8 cellular contexts compared by ENCODE assay signal in the genomic region with DNA sequence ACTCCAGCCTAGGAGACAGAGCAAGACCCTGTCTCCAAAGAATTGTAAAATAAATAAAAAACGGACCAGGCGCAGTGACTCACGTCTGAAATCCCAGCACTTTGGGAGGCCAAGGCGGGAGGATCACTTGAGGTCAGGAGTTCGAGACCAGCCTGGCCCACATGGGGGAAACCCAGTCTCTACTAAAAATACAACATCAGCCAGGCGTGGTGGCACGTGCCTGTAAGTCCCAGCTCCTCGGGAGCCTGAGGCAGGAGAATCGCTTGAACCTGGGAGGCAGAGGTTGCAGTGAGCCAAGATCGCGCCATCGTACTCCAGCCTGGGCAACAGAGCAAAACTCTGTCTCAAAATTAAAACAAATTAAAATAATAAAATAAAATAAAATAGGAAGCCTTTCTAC. TPM values are rescaled to one million over a fixed set of nuclear protein-coding genes. Genes with fewer than 3 reads are reported as not detected.
A peak's percentile ranks its signal among the peaks of the same experiment; 100 is the strongest.
DNase-seq lines count a peak whose midpoint lies in the region; ATAC-seq and TF ChIP-seq lines count a peak whose summit lies in the region.
"Not testable (repeated sequence)": the region's sequence is repeated elsewhere in the genome, so short reads cannot be mapped to it uniquely, and the experiment has no call there.

No MANE protein-coding gene starts in this region.

- not testable (repeated sequence) for H3K9me3 Mint-ChIP-seq in HFFc6; activated T-helper 2 cell treated with anti-CD3 and anti-CD28 coated beads, Interferon-gamma antibody, Interleukin-2, Interleukin-4, amounts not matched to agents 10 μg/mL and 5 μg/mL and 100 μg/mL, durations not matched to agents 14 hours and 24 hours and 36 hours; nephron progenitor cell; stimulated activated naive CD8-positive, alpha-beta T cell treated with anti-CD3 and anti-CD28 coated beads, Interleukin-15, amount 100 ng/mL, for 72 hours

- H3K4me3 ChIP-seq in BLaER1 (peak overlapping the region; percentile 87), SJSA1 (peak overlapping the region; percentile 90), dorsolateral prefrontal cortex (peak overlapping the region in 51 of 59 donors; percentile 18 to 100 (median 91)), hepatocyte (peak overlapping the region; percentile 32)

- not testable (repeated sequence) for H3K27ac ChIP-seq in BLaER1, SJSA1, dorsolateral prefrontal cortex, hepatocyte

- 80% methylated on average over 12 of the region's 12 CpGs for WGBS in hepatocyte (ENCODE audit: low lambda C conversion rate, missing lambda C conversion rate)

- peak overlapping the region; percentile 99 for H3K9ac ChIP-seq in BLaER1

- H3K27me3 ChIP-seq in BLaER1; SJSA1 (replicated peaks); dorsolateral prefrontal cortex; hepatocyte: not testable (repeated sequence)

- H3K4me3 Mint-ChIP-seq in HFFc6, result peak overlapping the region; percentile 66
- H3K4me3 Mint-ChIP-seq in activated T-helper 2 cell treated with anti-CD3 and anti-CD28 coated beads, Interferon-gamma antibody, Interleukin-2, Interleukin-4, amounts not matched to agents 10 μg/mL and 5 μg/mL and 100 μg/mL, durations not matched to agents 14 hours and 24 hours and 36 hours (ENCODE audit: low read depth), result peak overlapping the region; percentile 64
- H3K4me3 Mint-ChIP-seq in nephron progenitor cell, result peak overlapping the region; percentile 80
- peak overlapping the region; percentile 61 to 78 for H3K4me3 Mint-ChIP-seq in stimulated activated naive CD8-positive, alpha-beta T cell treated with anti-CD3 and anti-CD28 coated beads, Interleukin-15, amount 100 ng/mL, for 72 hours

- not testable (repeated sequence) for H3K27me3 Mint-ChIP-seq in HFFc6 (ENCODE audit: insufficient read depth); activated T-helper 2 cell treated with anti-CD3 and anti-CD28 coated beads, Interferon-gamma antibody, Interleukin-2, Interleukin-4, amounts not matched to agents 10 μg/mL and 5 μg/mL and 100 μg/mL, durations not matched to agents 14 hours and 24 hours and 36 hours (ENCODE audit: low read depth); nephron progenitor cell (ENCODE audit: low read depth, poor library complexity); stimulated activated naive CD8-positive, alpha-beta T cell treated with anti-CD3 and anti-CD28 coated beads, Interleukin-15, amount 100 ng/mL, for 72 hours

- H3K36me3 Mint-ChIP-seq in HFFc6 (ENCODE audit: low read depth); activated T-helper 2 cell treated with anti-CD3 and anti-CD28 coated beads, Interferon-gamma antibody, Interleukin-2, Interleukin-4, amounts not matched to agents 10 μg/mL and 5 μg/mL and 100 μg/mL, durations not matched to agents 14 hours and 24 hours and 36 hours (ENCODE audit: low read depth); nephron progenitor cell (ENCODE audit: low read depth): not testable (repeated sequence)

- intact Hi-C loops in activated T-helper 2 cell treated with anti-CD3 and anti-CD28 coated beads, Interferon-gamma antibody, Interleukin-2, Interleukin-4, amounts not matched to agents 10 μg/mL and 5 μg/mL and 100 μg/mL, durations not matched to agents 14 hours and 24 hours and 36 hours (cut with micrococcal nuclease), result loop anchor here (10.0 kb wide), 1 partner anchor 101 kb away; the partner anchor contains the start of gene PLCXD1
- intact Hi-C loops in dorsolateral prefrontal cortex (cut with DNase I), result loop anchor here in 1 of 2 donors (5.0 kb wide), 1 partner anchor 68 kb away; the partner anchor contains the start of gene GTPBP6

- H3K9me2 ChIP-seq in hepatocyte (replicated peaks; ENCODE audit: insufficient read depth), result not testable (repeated sequence)

- not testable (repeated sequence) for H3K9me3 ChIP-seq in BLaER1; SJSA1 (replicated peaks); hepatocyte (ENCODE audit: low read depth)

- not testable (repeated sequence) for DNase-seq in HFFc6; SJSA1 (ENCODE audit: low read depth in 1 of 2, low spot score in 2 of 2); activated T-helper 2 cell treated with anti-CD3 and anti-CD28 coated beads, Interferon-gamma antibody, Interleukin-2, Interleukin-4, amounts not matched to agents 10 μg/mL and 5 μg/mL and 100 μg/mL, durations not matched to agents 14 hours and 24 hours and 36 hours (ENCODE audit: low spot score); dorsolateral prefrontal cortex; hepatocyte (ENCODE audit: low spot score); nephron progenitor cell; stimulated activated naive CD8-positive, alpha-beta T cell treated with anti-CD3 and anti-CD28 coated beads, Interleukin-15, amount 100 ng/mL, for 72 hours

- H3K4me2 ChIP-seq in BLaER1 (peak overlapping the region; percentile 93), hepatocyte (peak overlapping the region; percentile 93)

- not testable (repeated sequence) for H3K27ac Mint-ChIP-seq in HFFc6, nephron progenitor cell
- H3K27ac Mint-ChIP-seq in activated T-helper 2 cell treated with anti-CD3 and anti-CD28 coated beads, Interferon-gamma antibody, Interleukin-2, Interleukin-4, amounts not matched to agents 10 μg/mL and 5 μg/mL and 100 μg/mL, durations not matched to agents 14 hours and 24 hours and 36 hours, result peak overlapping the region; percentile 67
- peak overlapping the region in 1 of 2 donors; percentile 86 for H3K27ac Mint-ChIP-seq in stimulated activated naive CD8-positive, alpha-beta T cell treated with anti-CD3 and anti-CD28 coated beads, Interleukin-15, amount 100 ng/mL, for 72 hours

- H4K20me1 ChIP-seq in BLaER1, result peaks cover 12% of the 10 kb centered on the region; the same call in 1 of the 2 replicates
- H4K20me1 ChIP-seq in hepatocyte (ENCODE audit: insufficient read depth, poor library complexity, severe bottlenecking), result not testable (repeated sequence)

- not testable (repeated sequence) for H3K4me1 Mint-ChIP-seq in HFFc6 (ENCODE audit: low read depth); activated T-helper 2 cell treated with anti-CD3 and anti-CD28 coated beads, Interferon-gamma antibody, Interleukin-2, Interleukin-4, amounts not matched to agents 10 μg/mL and 5 μg/mL and 100 μg/mL, durations not matched to agents 14 hours and 24 hours and 36 hours (ENCODE audit: low read depth); stimulated activated naive CD8-positive, alpha-beta T cell treated with anti-CD3 and anti-CD28 coated beads, Interleukin-15, amount 100 ng/mL, for 72 hours
- peaks cover 26% of the 10 kb centered on the region for H3K4me1 Mint-ChIP-seq in nephron progenitor cell

- H3K4me1 ChIP-seq in BLaER1, result peaks cover 25% of the 10 kb centered on the region
- not testable (repeated sequence) for H3K4me1 ChIP-seq in SJSA1 (replicated peaks); hepatocyte (ENCODE audit: insufficient read depth)

- ATAC-seq in stimulated activated naive CD8-positive, alpha-beta T cell treated with anti-CD3 and anti-CD28 coated beads, Interleukin-15, amount 100 ng/mL, for 72 hours, result not testable (repeated sequence)

- not testable (repeated sequence) for TF ChIP-seq CTCF in HFFc6 (IDR thresholded peaks at IDR 0.05); dorsolateral prefrontal cortex (IDR thresholded peaks at IDR 0.05 in 54 of 56, conservative IDR thresholded peaks at IDR 0.05 in 2 of 56; ENCODE audit: low read depth in 1 of 56, partially characterized antibody in 56 of 56); hepatocyte (IDR thresholded peaks at IDR 0.05; ENCODE audit: poor library complexity); nephron progenitor cell (IDR thresholded peaks at IDR 0.05)

- H3K36me3 ChIP-seq in BLaER1; SJSA1; hepatocyte (replicated peaks; ENCODE audit: insufficient read depth, low read depth): not testable (repeated sequence)

- H3K79me2 ChIP-seq in hepatocyte, result peaks cover 17% of the 10 kb centered on the region

- not testable (repeated sequence) for H2AFZ ChIP-seq in hepatocyte

RNA-seq across cellular contexts. Expression of gene PPP2R3B, which starts 1.0 kb away (rescaled TPM):
- total RNA-seq in HFFc6 (2021; fragmentation: NEBNext Ultra II Directional; extraction: Animal tissue kit (Norgen Biotek cat#: 25700)), result 10 to 100 TPM; 11.7 to 20.5 (median 13.9) TPM
- total RNA-seq in SJSA1 (2014; rRNA removed; shearing (Covaris generic)), result 23.8 and 28.3 TPM in 2 replicates
- 39.8 and 47.6 TPM in 2 replicates for total RNA-seq in activated T-helper 2 cell treated with anti-CD3 and anti-CD28 coated beads, Interferon-gamma antibody, Interleukin-2, Interleukin-4, amounts not matched to agents 10 μg/mL and 5 μg/mL and 100 μg/mL, durations not matched to agents 14 hours and 24 hours and 36 hours
- 10 to 100 TPM in 115 of 120 experiments, 1 to 10 TPM in 5; 5.9 to 41.0 (median 18.3) TPM for total RNA-seq in dorsolateral prefrontal cortex
- 13.0 and 24.3 TPM in 2 replicates for total RNA-seq in hepatocyte
- 21.1 and 22.4 TPM in 2 replicates for polyA plus RNA-seq in hepatocyte

Comparison
In these comparisons a context has a peak if more than half of its experiments do, and no peak if none do; other contexts are left out.
1. H3K4me3 ChIP-seq: peak in every context shown above with its lines; median percentile 91 in dorsolateral prefrontal cortex; 90 in SJSA1; 87 in BLaER1; 32 in hepatocyte.